In the genomic region with DNA sequence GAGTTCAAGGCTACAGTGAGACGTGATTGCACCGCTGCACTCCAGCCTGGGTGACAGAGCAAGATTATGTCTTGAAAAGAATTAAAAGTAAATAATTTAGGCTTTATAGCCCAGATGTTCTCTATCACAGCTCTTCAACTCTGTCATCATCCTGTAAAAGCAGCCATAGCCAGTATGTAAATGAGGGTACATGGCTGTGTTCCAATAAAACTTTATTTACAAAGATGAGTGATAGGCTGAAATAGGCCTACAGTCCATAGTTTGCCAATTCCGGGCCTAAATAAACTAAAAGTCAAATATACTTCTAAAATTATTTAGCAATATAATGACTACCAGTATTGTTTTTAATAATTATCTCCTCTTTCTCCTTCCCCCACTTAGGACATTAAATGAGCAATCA, we compare ENCODE assay signal across 33 cellular contexts. TPM values are rescaled to one million over a fixed set of nuclear protein-coding genes. Genes with fewer than 3 reads are reported as not detected.
"Had no signal": no experiment of that assay in that cellular context is flagged by ENCODE, and none has a peak within 500 bp of the region (broad histone marks: within the 10 kb centered on the region; RNA-seq: fewer than 3 reads in every experiment).

No MANE protein-coding gene starts in this region.

- DNase-seq: cortex of kidney; effector CD8-positive, alpha-beta T cell; effector memory CD8-positive, alpha-beta T cell; endodermal cell; erythroblast; esophagus squamous epithelium; foreskin fibroblast; foreskin melanocyte; gastrocnemius medialis; glutamatergic neuron; head of caudate nucleus; heart right ventricle; hippocampal formation; left cardiac atrium; left lung; left ventricle myocardium superior; lower lobe of right lung; mesenchymal stem cell; midbrain; naive thymus-derived CD4-positive, alpha-beta T cell had no signal

- H3K27me3 Mint-ChIP-seq: dendritic cell treated with granulocyte-macrophage colony-stimulating factor and Interleukin-4, amounts not matched to agents 40 ng/mL and 50 ng/mL, for 4 days; effector memory CD8-positive, alpha-beta T cell had no signal

- H3K27ac Mint-ChIP-seq: dendritic cell treated with granulocyte-macrophage colony-stimulating factor and Interleukin-4, amounts not matched to agents 40 ng/mL and 50 ng/mL, for 4 days; effector memory CD8-positive, alpha-beta T cell; endodermal cell; naive thymus-derived CD4-positive, alpha-beta T cell had no signal

- H3K9me3 Mint-ChIP-seq: dendritic cell treated with granulocyte-macrophage colony-stimulating factor and Interleukin-4, amounts not matched to agents 40 ng/mL and 50 ng/mL, for 4 days; effector memory CD8-positive, alpha-beta T cell had no signal

- H3K4me1 ChIP-seq: esophagus squamous epithelium, gastrocnemius medialis, heart right ventricle, left lung, lower lobe of right lung had no signal

- H3K4me3 ChIP-seq: esophagus squamous epithelium, gastrocnemius medialis, heart right ventricle, left lung, lower lobe of right lung had no signal

- H3K36me3 ChIP-seq: esophagus squamous epithelium, gastrocnemius medialis, left lung, lower lobe of right lung had no signal

- H3K4me3 Mint-ChIP-seq: dendritic cell treated with granulocyte-macrophage colony-stimulating factor and Interleukin-4, amounts not matched to agents 40 ng/mL and 50 ng/mL, for 4 days; effector memory CD8-positive, alpha-beta T cell; endodermal cell; naive thymus-derived CD4-positive, alpha-beta T cell had no signal

- H3K4me1 Mint-ChIP-seq: endodermal cell had no signal

- FAIRE-seq: colon, endometrium, islet of Langerhans, keratinocyte had no signal

- ATAC-seq: effector memory CD8-positive, alpha-beta T cell; esophagus mucosa; gastrocnemius medialis; heart right ventricle; left cardiac atrium; left lung; left ventricle myocardium superior; lower lobe of right lung; naive thymus-derived CD4-positive, alpha-beta T cell had no signal

- H3K27ac ChIP-seq: epithelial cell of prostate, esophagus squamous epithelium, gastrocnemius medialis, heart right ventricle, left lung, lower lobe of right lung had no signal

- H3K9me3 ChIP-seq: esophagus squamous epithelium, gastrocnemius medialis, heart right ventricle, left lung, lower lobe of right lung had no signal

- H3K27me3 ChIP-seq: esophagus squamous epithelium, gastrocnemius medialis, heart right ventricle, left lung had no signal

RNA-seq across cellular contexts. Expression of a gene that starts 9.2 kb away (rescaled TPM):
- total RNA-seq: dermis microvascular lymphatic vessel endothelial cell, gastrocnemius medialis, glomerular endothelial cell, heart right ventricle, kidney epithelial cell, left cardiac atrium, left ventricle myocardium superior, lower lobe of right lung, mesenteric fat pad, mononuclear cell had no signal
- polyA plus RNA-seq: naive thymus-derived CD4-positive, alpha-beta T cell had no signal

RNA-seq across cellular contexts. Expression of a gene that starts 10.9 kb away (rescaled TPM):
- total RNA-seq: left cardiac atrium, left ventricle myocardium superior, lung microvascular endothelial cell had no signal

RNA-seq across cellular contexts. Expression of a gene that starts 35.2 kb away (rescaled TPM):
- total RNA-seq: endodermal cell; naive thymus-derived CD4-positive, alpha-beta T cell had no signal
- polyA plus RNA-seq: keratinocyte; naive thymus-derived CD4-positive, alpha-beta T cell had no signal
